ENCODE assay signal across 11 cellular contexts in genomic region chr21:41477641-41478318, GRCh38. TPM values are rescaled to one million over a fixed set of nuclear protein-coding genes. Genes with fewer than 3 reads are reported as not detected.
DNase-seq lines count a peak whose midpoint lies in the region; ATAC-seq, FAIRE-seq and TF ChIP-seq lines count a peak whose summit lies in the region.
"Had no signal": no experiment of that assay in that cellular context is flagged by ENCODE, and none has a peak within 500 bp of the region (broad histone marks: within the 10 kb centered on the region; RNA-seq: fewer than 3 reads in every experiment).

No MANE protein-coding gene starts in this region.

- intact Hi-C loops in pancreas (cut with DNase I) = no loop called here
- intact Hi-C loops in left ventricle myocardium superior (cut with micrococcal nuclease) = no loop called here

- peak; percentile 83 for DNase-seq in ELF-1 (ENCODE audit: low read depth, low spot score)
- peak; percentile 87 for DNase-seq in NCI-H345 (lab: John Stamatoyannopoulos, UW)
- DNase-seq in globus pallidus (ENCODE audit: low spot score) = peak; percentile 54
- DNase-seq in pancreas = peak in 3 of 6 donors; percentile 64 to 76 (median 67)
- no peak for DNase-seq in SK-N-DZ (ENCODE audit: low spot score)
- DNase-seq in left ventricle myocardium superior = no peak
- DNase-seq: NCI-H446 had no signal

- H3K27ac ChIP-seq in pancreas = peak overlapping the region in 2 of 4 donors; percentile 9 to 30

- 27 to 29% methylated on average over 15 of the region's 15 CpGs for WGBS in pancreas, 2 donors

- peaks cover 0 to 58% (median 6%) of the 10 kb centered on the region in 3 donors for H3K36me3 ChIP-seq in pancreas

- H3K9me3 ChIP-seq in pancreas = no peaks in the 10 kb centered on the region

- H3K4me1 ChIP-seq in pancreas = peaks cover 25 to 29% (median 27%) of the 10 kb centered on the region in 3 donors

- no peak for TF ChIP-seq CTCF in pancreas (IDR thresholded peaks at IDR 0.05)

- H3K4me3 ChIP-seq in pancreas = no peak overlapping the region

- no peak for FAIRE-seq in pancreas (lab: Jason Lieb, UNC)

- no peaks in the 10 kb centered on the region for H3K27me3 ChIP-seq in pancreas

- peak; percentile 61 to 79 (median 68) for ATAC-seq in pancreas
- ATAC-seq in GM21390 (IDR thresholded peaks at IDR 0.05; ENCODE audit: unreplicated experiment) = no peak
- ATAC-seq in GM18511 (IDR thresholded peaks at IDR 0.05; ENCODE audit: unreplicated experiment) = no peak
- no peak for ATAC-seq in left ventricle myocardium superior
- ATAC-seq: stimulated activated effector memory CD8-positive, alpha-beta T cell treated with anti-CD3 and anti-CD28 coated beads, Interleukin-12 subunit alpha, Interleukin-12 subunit beta, amount 100 ng/mL, for 72 hours had no signal

RNA-seq across cellular contexts. Expression of gene TMPRSS2, which starts 30.2 kb away (rescaled TPM):
- total RNA-seq in pancreas = 10 to 100 TPM; 44.9 to 88.8 (median 75.2) TPM
- 10 to 100 TPM; 42.2 to 65.1 TPM for polyA plus RNA-seq in pancreas
- not detected in 2 replicates for polyA plus RNA-seq in SK-N-DZ (2014; cell fraction: cytosol; rRNA removed)
- not detected in 2 replicates for polyA plus RNA-seq in SK-N-DZ (2014; cell fraction: nucleus; rRNA removed)
- total RNA-seq in left ventricle myocardium superior = not detected
- total RNA-seq: aorta had no signal

RNA-seq across cellular contexts. Expression of gene MX1, which starts 51.7 kb away (rescaled TPM):
- total RNA-seq in pancreas (10 to 100 TPM in 3 of 6 donors, 1 to 10 TPM in 3; 4.9 to 21.4 (median 10.0) TPM), left ventricle myocardium superior (14.9 TPM)
- polyA plus RNA-seq in pancreas = 10 to 100 TPM; 10.3 to 12.0 TPM
- polyA plus RNA-seq in SK-N-DZ (2014; cell fraction: cytosol; rRNA removed) = not detected in 2 replicates
- not detected in 2 replicates for polyA plus RNA-seq in SK-N-DZ (2014; cell fraction: nucleus; rRNA removed)

Comparison
In these comparisons a context has a peak if more than half of its experiments do, and no peak if none do; other contexts are left out.
1. DNase-seq: peak in ELF-1 (single experiment), NCI-H345 (single experiment) and globus pallidus (single experiment); none in SK-N-DZ (single experiment) and left ventricle myocardium superior (single experiment).
2. ATAC-seq: peak in pancreas (4 of 4); none in GM21390 (single experiment), GM18511 (single experiment) and left ventricle myocardium superior (single experiment).
3. RNA of gene TMPRSS2, which starts 30.2 kb away (total RNA-seq): 44.9 to 88.8 TPM in pancreas; not detected in left ventricle myocardium superior (single experiment); every median in the first group is over 10 times any median in the second.